ENCODE assay signal across 19 cellular contexts in genomic region chr2:20173496-20174402, GRCh38. TPM values are rescaled to one million over a fixed set of nuclear protein-coding genes. Genes with fewer than 3 reads are reported as not detected.
DNase-seq lines count a peak whose midpoint lies in the region; ATAC-seq and TF ChIP-seq lines count a peak whose summit lies in the region.
"Had no signal": no experiment of that assay in that cellular context is flagged by ENCODE, and none has a peak within 500 bp of the region (broad histone marks: within the 10 kb centered on the region; RNA-seq: fewer than 3 reads in every experiment).

No MANE protein-coding gene starts in this region.

- H3K4me1 ChIP-seq in osteoblast (ENCODE audit: insufficient read depth, low read length) = no peaks in the 10 kb centered on the region
- no peaks in the 10 kb centered on the region for H3K4me1 ChIP-seq in uterus

- no peak for TF ChIP-seq CTCF in chondrocyte (IDR thresholded peaks at IDR 0.05)
- TF ChIP-seq CTCF in osteoblast (IDR thresholded peaks at IDR 0.05; ENCODE audit: extremely low read depth, low read depth, low read length) = no peak
- TF ChIP-seq CTCF in uterus (IDR thresholded peaks at IDR 0.05) = no peak

- H3K4me3 Mint-ChIP-seq in chondrocyte (ENCODE audit: unreplicated experiment) = no peak overlapping the region
- H3K4me3 Mint-ChIP-seq: CD4-positive, alpha-beta memory T cell had no signal

- H3K27me3 ChIP-seq in H7 (ENCODE audit: control insufficient read depth, insufficient read depth, low read length) (no peaks in the 10 kb centered on the region), osteoblast (ENCODE audit: insufficient read depth, low read length) (no peaks in the 10 kb centered on the region), uterus (no peaks in the 10 kb centered on the region)

- no peaks in the 10 kb centered on the region for H3K9me3 Mint-ChIP-seq in chondrocyte (ENCODE audit: low read depth)
- H3K9me3 Mint-ChIP-seq in activated naive CD4-positive, alpha-beta T cell treated with anti-CD3 and anti-CD28 coated beads, Interleukin-2, amount 50 U/mL, for 72 hours = no peaks in the 10 kb centered on the region
- H3K9me3 Mint-ChIP-seq: CD4-positive, alpha-beta memory T cell had no signal

- H3K9me3 ChIP-seq in osteoblast (ENCODE audit: low read depth, low read length) = no peaks in the 10 kb centered on the region
- no peaks in the 10 kb centered on the region for H3K9me3 ChIP-seq in uterus

- no peaks in the 10 kb centered on the region for H3K79me2 ChIP-seq in osteoblast (ENCODE audit: insufficient read depth, low read length)

- H3K27ac Mint-ChIP-seq in chondrocyte (ENCODE audit: unreplicated experiment) = no peak overlapping the region
- no peak overlapping the region for H3K27ac Mint-ChIP-seq in activated naive CD4-positive, alpha-beta T cell treated with anti-CD3 and anti-CD28 coated beads, Interleukin-2, amount 50 U/mL, for 72 hours

- peak; percentile 39 for DNase-seq in H7
- DNase-seq in chondrocyte (ENCODE audit: low spot score) = peak; percentile 86
- peak; percentile 48 for DNase-seq in islet precursor cell
- peak; percentile 65 for DNase-seq in osteoblast (ENCODE audit: insufficient read length, low spot score, missing footprints)
- DNase-seq in activated naive CD4-positive, alpha-beta T cell treated with anti-CD3 and anti-CD28 coated beads, Interleukin-2, amount 50 U/mL, for 72 hours (ENCODE audit: low spot score in 2 of 2) = no peak
- DNase-seq in uterus = no peak
- no peak for DNase-seq in hepatic stellate cell (ENCODE audit: low spot score)
- DNase-seq: CD4-positive, alpha-beta memory T cell; DMS153; EL; IMR-90; NCI-H1417; NCI-H187 treated with DMSO at 0.1 percent for 48 hours; NCI-H2227 treated with DMSO at 0.1 percent for 48 hours; NCI-H510A treated with DMSO at 0.1 percent for 48 hours; NCI-H774; SHP77 had no signal

- H2AFZ ChIP-seq in osteoblast (ENCODE audit: low read length) = no peak overlapping the region

- no peaks in the 10 kb centered on the region for H3K27me3 Mint-ChIP-seq in chondrocyte (ENCODE audit: low read depth)

- H3K4me2 ChIP-seq in osteoblast (ENCODE audit: insufficient read depth, low read length) = no peak overlapping the region

- intact Hi-C loops in uterus (cut with DNase I; ENCODE audit: low total_unique reads) = no loop called here

- H4K20me1 ChIP-seq in osteoblast (ENCODE audit: insufficient read depth, low read length) = no peaks in the 10 kb centered on the region

- no peaks in the 10 kb centered on the region for H3K4me1 Mint-ChIP-seq in chondrocyte (ENCODE audit: low read depth)
- H3K4me1 Mint-ChIP-seq: CD4-positive, alpha-beta memory T cell had no signal

- H3K27ac ChIP-seq in osteoblast (ENCODE audit: low read depth, low read length) (no peak overlapping the region), uterus (no peak overlapping the region)

- H3K36me3 ChIP-seq in H7 (replicated peaks; ENCODE audit: control insufficient read depth, insufficient read depth, low read length) = no peaks in the 10 kb centered on the region
- no peaks in the 10 kb centered on the region for H3K36me3 ChIP-seq in osteoblast (ENCODE audit: insufficient read depth, low read length)
- no peaks in the 10 kb centered on the region for H3K36me3 ChIP-seq in uterus

- no peak for TF ChIP-seq POLR2A in uterus (IDR thresholded peaks at IDR 0.05)

- no peak for ATAC-seq in activated naive CD4-positive, alpha-beta T cell treated with anti-CD3 and anti-CD28 coated beads, Interleukin-2, amount 50 U/mL, for 72 hours
- no peak for ATAC-seq in GM21825 (IDR thresholded peaks at IDR 0.05; ENCODE audit: unreplicated experiment)
- ATAC-seq: GM12878 had no signal

- H3K36me3 Mint-ChIP-seq in chondrocyte (ENCODE audit: low read depth) = no peaks in the 10 kb centered on the region
- no peaks in the 10 kb centered on the region for H3K36me3 Mint-ChIP-seq in activated naive CD4-positive, alpha-beta T cell treated with anti-CD3 and anti-CD28 coated beads, Interleukin-2, amount 50 U/mL, for 72 hours
- H3K36me3 Mint-ChIP-seq: CD4-positive, alpha-beta memory T cell had no signal

- H3K4me3 ChIP-seq in H7 (ENCODE audit: insufficient read depth, low read depth, low read length) (no peak overlapping the region), osteoblast (ENCODE audit: insufficient read depth, low read length) (no peak overlapping the region), uterus (no peak overlapping the region)
- H3K4me3 ChIP-seq: GM12878 had no signal

RNA-seq across cellular contexts. Expression of gene SDC1, which starts 51.2 kb away (rescaled TPM):
- 27.2 and 38.5 TPM in 2 replicates for total RNA-seq in H7 (2014; rRNA removed; shearing (Covaris generic))
- total RNA-seq in chondrocyte = 11.4 to 13.2 TPM (median 12.6 TPM) in 3 replicates
- 7.6 and 11.8 TPM in 2 replicates for total RNA-seq in osteoblast
- total RNA-seq in activated naive CD4-positive, alpha-beta T cell treated with anti-CD3 and anti-CD28 coated beads, Interleukin-2, amount 50 U/mL, for 72 hours = under 1 TPM; 0.11 to 0.41 TPM
- total RNA-seq in uterus = 10 to 100 TPM in 1 of 4 donors, 1 to 10 TPM in 1, under 1 TPM in 1, not detected in 1; 0.29 to 30.1 (median 3.0) TPM

Comparison
In these comparisons a context has a peak if more than half of its experiments do, and no peak if none do; other contexts are left out.
1. DNase-seq: peak in H7 (single experiment), chondrocyte (single experiment), islet precursor cell (single experiment) and osteoblast (single experiment); none in activated naive CD4-positive, alpha-beta T cell treated with anti-CD3 and anti-CD28 coated beads, Interleukin-2, amount 50 U/mL, for 72 hours (0 of 2), uterus (0 of 2) and hepatic stellate cell (single experiment).